ENCODE assay signal across 9 cellular contexts in the genomic region with DNA sequence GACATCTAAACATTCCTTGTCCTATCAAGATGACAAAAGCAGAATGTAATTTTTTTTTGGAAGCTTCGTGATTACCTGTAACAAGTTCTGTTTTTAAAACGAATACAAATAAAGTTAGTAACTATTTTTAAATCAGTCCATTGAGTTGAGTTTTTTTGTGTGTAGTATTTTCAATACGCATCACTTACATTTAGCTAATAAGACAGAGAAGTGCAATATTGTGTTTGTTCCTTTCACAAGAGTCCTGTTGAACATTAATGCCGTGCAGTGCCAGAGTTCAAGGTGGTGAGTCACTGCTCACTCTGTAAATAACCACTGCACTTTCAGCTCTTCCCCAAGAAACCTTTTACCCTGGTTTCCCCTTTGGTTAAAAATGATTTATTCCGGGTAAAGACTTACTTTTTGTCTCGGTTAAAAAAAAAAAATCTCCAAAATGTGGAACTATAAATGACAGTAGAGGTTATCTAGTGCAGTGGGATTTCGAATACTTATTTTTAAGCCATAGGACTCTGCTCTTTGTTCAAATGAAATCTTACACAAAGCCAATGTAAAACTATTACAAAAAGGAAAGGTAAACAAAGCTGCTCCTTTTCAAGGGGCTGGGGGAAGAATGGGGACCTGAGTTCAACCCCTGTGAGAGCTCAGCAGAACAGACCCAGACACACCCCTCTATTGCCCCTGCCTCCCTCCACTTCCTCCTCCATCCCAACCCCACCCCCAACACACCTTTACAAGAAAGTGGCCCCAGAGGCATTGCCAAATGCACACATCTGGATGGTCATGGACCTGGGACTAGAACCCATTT. TPM values are rescaled to one million over a fixed set of nuclear protein-coding genes. Genes with fewer than 3 reads are reported as not detected.
DNase-seq lines count a peak whose midpoint lies in the region; ATAC-seq and TF ChIP-seq lines count a peak whose summit lies in the region.
"Had no signal": no experiment of that assay in that cellular context is flagged by ENCODE, and none has a peak within 500 bp of the region (broad histone marks: within the 10 kb centered on the region; RNA-seq: fewer than 3 reads in every experiment).

No MANE protein-coding gene starts in this region.

- H3K79me2 ChIP-seq in SK-N-SH (ENCODE audit: insufficient read depth): no peaks in the 10 kb centered on the region

- H2AFZ ChIP-seq in SK-N-SH (ENCODE audit: low read depth): no peak overlapping the region

- H3K27me3 Mint-ChIP-seq in stimulated activated naive B cell treated with anti-CD40 and anti-IgM and Interleukin-4, amounts not matched to agents 10 μg/mL and 1 μg/mL and 100 μg/mL, for 72 hours: no peaks in the 10 kb centered on the region

- peaks cover 9% of the 10 kb centered on the region for H3F3A ChIP-seq in SK-N-SH (replicated peaks; ENCODE audit: insufficient read depth)

- no peaks in the 10 kb centered on the region for H3K9me3 Mint-ChIP-seq in stimulated activated naive B cell treated with anti-CD40 and anti-IgM and Interleukin-4, amounts not matched to agents 10 μg/mL and 1 μg/mL and 100 μg/mL, for 72 hours

- H3K27ac Mint-ChIP-seq in stimulated activated naive B cell treated with anti-CD40 and anti-IgM and Interleukin-4, amounts not matched to agents 10 μg/mL and 1 μg/mL and 100 μg/mL, for 72 hours: no peak overlapping the region

- no peak for TF ChIP-seq CTCF in SK-N-SH (IDR thresholded peaks at IDR 0.05)
- TF ChIP-seq CTCF in left ventricle myocardium inferior (IDR thresholded peaks at IDR 0.05; ENCODE audit: borderline replicate concordance): no peak

- no peak overlapping the region for H3K9ac ChIP-seq in SK-N-SH

- H3K36me3 ChIP-seq in SK-N-SH (replicated peaks in 1 of 2; ENCODE audit: control insufficient read depth in 1 of 2, insufficient read depth in 2 of 2, low read length in 1 of 2) (no peaks in the 10 kb centered on the region), left ventricle myocardium inferior (no peaks in the 10 kb centered on the region)
- H3K36me3 ChIP-seq: thoracic aorta had no signal

- H3K27me3 ChIP-seq in SK-N-SH (ENCODE audit: insufficient read depth) (no peaks in the 10 kb centered on the region), left ventricle myocardium inferior (ENCODE audit: low read depth) (no peaks in the 10 kb centered on the region)

- no peaks in the 10 kb centered on the region for H4K20me1 ChIP-seq in SK-N-SH (ENCODE audit: insufficient read depth)

- TF ChIP-seq EP300 in SK-N-SH (IDR thresholded peaks at IDR 0.05; ENCODE audit: borderline replicate concordance in 1 of 2, low read depth in 1 of 2, low read length in 1 of 2): no peak

- ATAC-seq in activated CD4-positive, CD25-positive, alpha-beta regulatory T cell treated with anti-CD3 and anti-CD28 coated beads, Interleukin-2, amount 50 U/mL, for 24 hours: peak; percentile 62 to 73
- peak; percentile 69 for ATAC-seq in esophagus mucosa
- peak; percentile 76 to 86 for ATAC-seq in stimulated activated naive B cell treated with anti-CD40 and anti-IgM and Interleukin-4, amounts not matched to agents 10 μg/mL and 1 μg/mL and 100 μg/mL, for 72 hours (replicated peaks)
- ATAC-seq in GM21737 (IDR thresholded peaks at IDR 0.05; ENCODE audit: unreplicated experiment): no peak

- H3K9me3 ChIP-seq in SK-N-SH (no peaks in the 10 kb centered on the region), left ventricle myocardium inferior (replicated peaks) (no peaks in the 10 kb centered on the region)
- H3K9me3 ChIP-seq: thoracic aorta had no signal

- no peak overlapping the region for H3K4me2 ChIP-seq in SK-N-SH

- no peaks in the 10 kb centered on the region for H3K9me2 ChIP-seq in SK-N-SH

- POLR2A ChIA-PET in SK-N-SH (lab: Yijun Ruan, JAX): no interaction called here

- H3K4me1 ChIP-seq in SK-N-SH (ENCODE audit: control insufficient read depth in 1 of 2, insufficient read depth in 2 of 2, low read depth in 1 of 2, low read length in 1 of 2): peaks cover 0 to 3% of the 10 kb centered on the region in 2 experiments; a peak in 1 of 4 replicates
- H3K4me1 ChIP-seq in left ventricle myocardium inferior: no peaks in the 10 kb centered on the region

- intact Hi-C loops in left ventricle myocardium inferior (cut with micrococcal nuclease): loop anchor here (10.0 kb wide), 1 partner anchor 94 kb away; no protein-coding TSS in a partner anchor

- 49% methylated on average over 7 of the region's 7 CpGs for WGBS in SK-N-SH (ENCODE audit: low lambda C conversion rate)

- peak overlapping the region; percentile 36 to 61 for H3K4me3 Mint-ChIP-seq in stimulated activated naive B cell treated with anti-CD40 and anti-IgM and Interleukin-4, amounts not matched to agents 10 μg/mL and 1 μg/mL and 100 μg/mL, for 72 hours

- no peak overlapping the region for H3K4me3 ChIP-seq in SK-N-SH (ENCODE audit: low read depth in 2 of 2, low read length in 1 of 2)
- H3K4me3 ChIP-seq in left ventricle myocardium inferior: no peak overlapping the region
- H3K4me3 ChIP-seq: thoracic aorta had no signal

- no peak for TF ChIP-seq RAD21 in SK-N-SH (IDR thresholded peaks at IDR 0.05; ENCODE audit: low read length)

- H3K27ac ChIP-seq in SK-N-SH (ENCODE audit: low read depth in 2 of 2, low read length in 1 of 2): no peak overlapping the region
- no peak overlapping the region for H3K27ac ChIP-seq in left ventricle myocardium inferior (replicated peaks)
- H3K27ac ChIP-seq: thoracic aorta had no signal

- no peaks in the 10 kb centered on the region for H3K36me3 Mint-ChIP-seq in stimulated activated naive B cell treated with anti-CD40 and anti-IgM and Interleukin-4, amounts not matched to agents 10 μg/mL and 1 μg/mL and 100 μg/mL, for 72 hours

- peaks cover 19 to 54% of the 10 kb centered on the region in 2 donors for H3K4me1 Mint-ChIP-seq in stimulated activated naive B cell treated with anti-CD40 and anti-IgM and Interleukin-4, amounts not matched to agents 10 μg/mL and 1 μg/mL and 100 μg/mL, for 72 hours

- CTCF ChIA-PET in SK-N-SH (lab: Yijun Ruan, JAX): interaction anchor here (0.5 to 3.6 kb wide), 16 partner anchors 12 to 357 kb away, joined by 3 to 28 read pairs (median 4); no protein-coding TSS in a partner anchor

- DNase-seq in activated CD4-positive, CD25-positive, alpha-beta regulatory T cell treated with anti-CD3 and anti-CD28 coated beads, Interleukin-2, amount 50 U/mL, for 72 hours: no peak
- DNase-seq in SK-N-SH: no peak
- no peak for DNase-seq in stimulated activated naive B cell treated with anti-CD40 and anti-IgM and Interleukin-4, amounts not matched to agents 10 μg/mL and 1 μg/mL and 100 μg/mL, for 72 hours
- no peak for DNase-seq in left ventricle myocardium inferior
- DNase-seq in GF-D8 (lab: John Stamatoyannopoulos, UW): no peak

TF ChIP-seq in SK-N-SH, 30 proteins besides CTCF, POLR2A, EP300 and RAD21:
- TF ChIP-seq SIN3A (IDR thresholded peaks at IDR 0.05; ENCODE audit: borderline replicate concordance, low read depth, low read length) (no peak), JUND (IDR thresholded peaks at IDR 0.05) (peak; percentile 50; the same call in 1 of the 2 replicates), FOSL2 (IDR thresholded peaks at IDR 0.05; ENCODE audit: borderline replicate concordance, low read depth) (peak; percentile 44; the same call in 1 of the 2 replicates), TCF12 (IDR thresholded peaks at IDR 0.05) (peak; percentile 18; the same call in 1 of the 2 replicates)

RNA-seq across cellular contexts. Expression of a gene that starts 14.8 kb away (rescaled TPM):
- polyA plus RNA-seq in SK-N-SH (2012; rRNA removed): 0.02 TPM in 1 of 2 replicates, not detected in the other
- polyA plus RNA-seq in SK-N-SH (2012; cell fraction: cytosol; rRNA removed): 0.01 TPM in 2 replicates
- polyA plus RNA-seq in SK-N-SH (2012; cell fraction: nucleus; rRNA removed): 0.01 TPM in 1 of 2 replicates, not detected in the other
- total RNA-seq in esophagus mucosa: 0.16 TPM
- 0.11 TPM for total RNA-seq in left ventricle myocardium inferior

RNA-seq across cellular contexts. Expression of a gene that starts 38.5 kb away (rescaled TPM):
- 4.8 TPM in 2 replicates for polyA plus RNA-seq in SK-N-SH (2012; rRNA removed)
- polyA plus RNA-seq in SK-N-SH (2012; cell fraction: cytosol; rRNA removed): 6.0 and 6.3 TPM in 2 replicates
- polyA plus RNA-seq in SK-N-SH (2012; cell fraction: nucleus; rRNA removed): 5.0 and 6.2 TPM in 2 replicates
- total RNA-seq in esophagus mucosa: 21.5 TPM
- 4.9 TPM for total RNA-seq in left ventricle myocardium inferior
